ENCODE assay signal across 1 cellular context in genomic region chr12:12661086-12661485, GRCh38.
TF ChIP-seq lines count a peak whose summit lies in the region.

No MANE protein-coding gene starts in this region.

TF ChIP-seq in K562, 482 proteins besides CTCF, POLR2A, EP300 and RAD21:
- TF ChIP-seq TAF7 (tag; IDR thresholded peaks at IDR 0.05): no peak
- no peak for TF ChIP-seq ZKSCAN8 (CRISPR knock-in tag; IDR thresholded peaks at IDR 0.05)
- TF ChIP-seq ZNF507 (tag; conservative IDR thresholded peaks at IDR 0.05): no peak
